1 cellular context compared by ENCODE assay signal in the genomic region with DNA sequence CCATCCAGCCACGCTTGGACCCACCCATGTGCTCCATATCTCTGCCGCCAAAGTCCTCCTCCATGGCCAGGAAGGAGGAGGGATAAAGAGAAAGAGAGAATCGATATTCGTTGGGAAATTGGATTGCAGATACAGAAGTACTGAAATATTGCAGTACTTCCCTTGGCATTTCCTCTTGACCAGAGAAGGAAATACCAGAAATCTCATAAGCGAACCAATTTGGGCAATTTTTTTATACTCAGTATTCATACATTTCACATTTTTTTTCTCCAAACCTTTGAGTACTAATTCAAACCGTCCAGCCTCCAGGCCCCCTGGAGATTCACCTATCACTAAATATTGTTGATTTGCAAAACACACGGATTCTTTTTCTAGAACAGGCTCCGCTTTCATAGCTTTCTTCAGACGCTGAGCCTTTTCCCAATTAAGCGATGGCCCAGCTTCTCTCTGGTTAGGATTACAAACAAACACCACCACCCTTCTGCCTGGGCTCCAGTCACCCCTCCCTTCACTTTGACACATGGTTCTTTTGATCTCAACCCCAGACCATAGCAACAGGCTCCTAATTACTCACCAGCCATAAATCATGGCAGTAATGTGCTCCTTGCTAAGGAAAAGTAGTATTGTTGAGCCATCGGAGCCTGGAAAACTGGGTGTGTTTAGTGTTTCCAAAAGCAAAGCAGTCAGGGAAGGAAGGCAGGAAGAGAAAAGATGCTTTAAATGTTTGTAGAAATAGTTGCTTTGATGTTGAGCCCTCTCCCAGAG.
TF ChIP-seq lines count a peak whose summit lies in the region.

No MANE protein-coding gene starts in this region.

TF ChIP-seq in GM23338, 12 proteins besides CTCF, POLR2A, EP300 and RAD21 (continued from another document):
- TF ChIP-seq, protein P1, sequence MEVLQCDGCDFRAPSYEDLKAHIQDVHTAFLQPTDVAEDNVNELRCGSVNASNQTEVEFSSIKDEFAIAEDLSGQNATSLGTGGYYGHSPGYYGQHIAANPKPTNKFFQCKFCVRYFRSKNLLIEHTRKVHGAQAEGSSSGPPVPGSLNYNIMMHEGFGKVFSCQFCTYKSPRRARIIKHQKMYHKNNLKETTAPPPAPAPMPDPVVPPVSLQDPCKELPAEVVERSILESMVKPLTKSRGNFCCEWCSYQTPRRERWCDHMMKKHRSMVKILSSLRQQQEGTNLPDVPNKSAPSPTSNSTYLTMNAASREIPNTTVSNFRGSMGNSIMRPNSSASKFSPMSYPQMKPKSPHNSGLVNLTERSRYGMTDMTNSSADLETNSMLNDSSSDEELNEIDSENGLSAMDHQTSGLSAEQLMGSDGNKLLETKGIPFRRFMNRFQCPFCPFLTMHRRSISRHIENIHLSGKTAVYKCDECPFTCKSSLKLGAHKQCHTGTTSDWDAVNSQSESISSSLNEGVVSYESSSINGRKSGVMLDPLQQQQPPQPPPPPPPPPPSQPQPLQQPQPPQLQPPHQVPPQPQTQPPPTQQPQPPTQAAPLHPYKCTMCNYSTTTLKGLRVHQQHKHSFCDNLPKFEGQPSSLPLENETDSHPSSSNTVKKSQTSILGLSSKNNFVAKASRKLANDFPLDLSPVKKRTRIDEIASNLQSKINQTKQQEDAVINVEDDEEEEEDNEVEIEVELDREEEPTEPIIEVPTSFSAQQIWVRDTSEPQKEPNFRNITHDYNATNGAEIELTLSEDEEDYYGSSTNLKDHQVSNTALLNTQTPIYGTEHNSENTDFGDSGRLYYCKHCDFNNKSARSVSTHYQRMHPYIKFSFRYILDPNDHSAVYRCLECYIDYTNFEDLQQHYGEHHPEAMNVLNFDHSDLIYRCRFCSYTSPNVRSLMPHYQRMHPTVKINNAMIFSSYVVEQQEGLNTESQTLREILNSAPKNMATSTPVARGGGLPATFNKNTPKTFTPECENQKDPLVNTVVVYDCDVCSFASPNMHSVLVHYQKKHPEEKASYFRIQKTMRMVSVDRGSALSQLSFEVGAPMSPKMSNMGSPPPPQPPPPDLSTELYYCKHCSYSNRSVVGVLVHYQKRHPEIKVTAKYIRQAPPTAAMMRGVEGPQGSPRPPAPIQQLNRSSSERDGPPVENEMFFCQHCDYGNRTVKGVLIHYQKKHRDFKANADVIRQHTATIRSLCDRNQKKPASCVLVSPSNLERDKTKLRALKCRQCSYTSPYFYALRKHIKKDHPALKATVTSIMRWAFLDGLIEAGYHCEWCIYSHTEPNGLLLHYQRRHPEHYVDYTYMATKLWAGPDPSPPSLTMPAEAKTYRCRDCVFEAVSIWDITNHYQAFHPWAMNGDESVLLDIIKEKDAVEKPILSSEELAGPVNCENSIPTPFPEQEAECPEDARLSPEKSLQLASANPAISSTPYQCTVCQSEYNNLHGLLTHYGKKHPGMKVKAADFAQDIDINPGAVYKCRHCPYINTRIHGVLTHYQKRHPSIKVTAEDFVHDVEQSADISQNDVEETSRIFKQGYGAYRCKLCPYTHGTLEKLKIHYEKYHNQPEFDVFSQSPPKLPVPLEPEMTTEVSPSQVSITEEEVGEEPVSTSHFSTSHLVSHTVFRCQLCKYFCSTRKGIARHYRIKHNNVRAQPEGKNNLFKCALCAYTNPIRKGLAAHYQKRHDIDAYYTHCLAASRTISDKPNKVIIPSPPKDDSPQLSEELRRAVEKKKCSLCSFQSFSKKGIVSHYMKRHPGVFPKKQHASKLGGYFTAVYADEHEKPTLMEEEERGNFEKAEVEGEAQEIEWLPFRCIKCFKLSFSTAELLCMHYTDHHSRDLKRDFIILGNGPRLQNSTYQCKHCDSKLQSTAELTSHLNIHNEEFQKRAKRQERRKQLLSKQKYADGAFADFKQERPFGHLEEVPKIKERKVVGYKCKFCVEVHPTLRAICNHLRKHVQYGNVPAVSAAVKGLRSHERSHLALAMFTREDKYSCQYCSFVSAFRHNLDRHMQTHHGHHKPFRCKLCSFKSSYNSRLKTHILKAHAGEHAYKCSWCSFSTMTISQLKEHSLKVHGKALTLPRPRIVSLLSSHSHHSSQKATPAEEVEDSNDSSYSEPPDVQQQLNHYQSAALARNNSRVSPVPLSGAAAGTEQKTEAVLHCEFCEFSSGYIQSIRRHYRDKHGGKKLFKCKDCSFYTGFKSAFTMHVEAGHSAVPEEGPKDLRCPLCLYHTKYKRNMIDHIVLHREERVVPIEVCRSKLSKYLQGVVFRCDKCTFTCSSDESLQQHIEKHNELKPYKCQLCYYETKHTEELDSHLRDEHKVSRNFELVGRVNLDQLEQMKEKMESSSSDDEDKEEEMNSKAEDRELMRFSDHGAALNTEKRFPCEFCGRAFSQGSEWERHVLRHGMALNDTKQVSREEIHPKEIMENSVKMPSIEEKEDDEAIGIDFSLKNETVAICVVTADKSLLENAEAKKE (CRISPR knock-in tag; IDR thresholded peaks at IDR 0.05), result no peak
- TF ChIP-seq, protein P2, sequence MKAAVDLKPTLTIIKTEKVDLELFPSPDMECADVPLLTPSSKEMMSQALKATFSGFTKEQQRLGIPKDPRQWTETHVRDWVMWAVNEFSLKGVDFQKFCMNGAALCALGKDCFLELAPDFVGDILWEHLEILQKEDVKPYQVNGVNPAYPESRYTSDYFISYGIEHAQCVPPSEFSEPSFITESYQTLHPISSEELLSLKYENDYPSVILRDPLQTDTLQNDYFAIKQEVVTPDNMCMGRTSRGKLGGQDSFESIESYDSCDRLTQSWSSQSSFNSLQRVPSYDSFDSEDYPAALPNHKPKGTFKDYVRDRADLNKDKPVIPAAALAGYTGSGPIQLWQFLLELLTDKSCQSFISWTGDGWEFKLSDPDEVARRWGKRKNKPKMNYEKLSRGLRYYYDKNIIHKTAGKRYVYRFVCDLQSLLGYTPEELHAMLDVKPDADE (IDR thresholded peaks at IDR 0.05), result no peak
- no peak for TF ChIP-seq EZH2 (IDR thresholded peaks at IDR 0.05; ENCODE audit: low read depth, unreplicated experiment)
- TF ChIP-seq, protein P3, sequence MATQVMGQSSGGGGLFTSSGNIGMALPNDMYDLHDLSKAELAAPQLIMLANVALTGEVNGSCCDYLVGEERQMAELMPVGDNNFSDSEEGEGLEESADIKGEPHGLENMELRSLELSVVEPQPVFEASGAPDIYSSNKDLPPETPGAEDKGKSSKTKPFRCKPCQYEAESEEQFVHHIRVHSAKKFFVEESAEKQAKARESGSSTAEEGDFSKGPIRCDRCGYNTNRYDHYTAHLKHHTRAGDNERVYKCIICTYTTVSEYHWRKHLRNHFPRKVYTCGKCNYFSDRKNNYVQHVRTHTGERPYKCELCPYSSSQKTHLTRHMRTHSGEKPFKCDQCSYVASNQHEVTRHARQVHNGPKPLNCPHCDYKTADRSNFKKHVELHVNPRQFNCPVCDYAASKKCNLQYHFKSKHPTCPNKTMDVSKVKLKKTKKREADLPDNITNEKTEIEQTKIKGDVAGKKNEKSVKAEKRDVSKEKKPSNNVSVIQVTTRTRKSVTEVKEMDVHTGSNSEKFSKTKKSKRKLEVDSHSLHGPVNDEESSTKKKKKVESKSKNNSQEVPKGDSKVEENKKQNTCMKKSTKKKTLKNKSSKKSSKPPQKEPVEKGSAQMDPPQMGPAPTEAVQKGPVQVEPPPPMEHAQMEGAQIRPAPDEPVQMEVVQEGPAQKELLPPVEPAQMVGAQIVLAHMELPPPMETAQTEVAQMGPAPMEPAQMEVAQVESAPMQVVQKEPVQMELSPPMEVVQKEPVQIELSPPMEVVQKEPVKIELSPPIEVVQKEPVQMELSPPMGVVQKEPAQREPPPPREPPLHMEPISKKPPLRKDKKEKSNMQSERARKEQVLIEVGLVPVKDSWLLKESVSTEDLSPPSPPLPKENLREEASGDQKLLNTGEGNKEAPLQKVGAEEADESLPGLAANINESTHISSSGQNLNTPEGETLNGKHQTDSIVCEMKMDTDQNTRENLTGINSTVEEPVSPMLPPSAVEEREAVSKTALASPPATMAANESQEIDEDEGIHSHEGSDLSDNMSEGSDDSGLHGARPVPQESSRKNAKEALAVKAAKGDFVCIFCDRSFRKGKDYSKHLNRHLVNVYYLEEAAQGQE (IDR thresholded peaks at IDR 0.05; ENCODE audit: unreplicated experiment), result no peak
- no peak for TF ChIP-seq EZH2phosphoT487 (IDR thresholded peaks at IDR 0.05; ENCODE audit: unreplicated experiment)
